22 cellular contexts compared by ENCODE assay signal in genomic region chr12:73067616-73068015, GRCh38.
DNase-seq lines count a peak whose midpoint lies in the region; ATAC-seq and TF ChIP-seq lines count a peak whose summit lies in the region.
"Had no signal": no experiment of that assay in that cellular context is flagged by ENCODE, and none has a peak within 500 bp of the region (broad histone marks: within the 10 kb centered on the region; RNA-seq: fewer than 3 reads in every experiment).

No MANE protein-coding gene starts in this region.

- no peak overlapping the region for H3K23ac ChIP-seq in neuronal stem cell (ENCODE audit: low read depth, low read length, poor library complexity)

- H3K4me1 ChIP-seq in esophagus muscularis mucosa: no peaks in the 10 kb centered on the region
- no peaks in the 10 kb centered on the region for H3K4me1 ChIP-seq in neuronal stem cell (ENCODE audit: control insufficient read depth in 2 of 2, insufficient read depth in 1 of 2, low read depth in 1 of 2, low read length in 2 of 2)
- H3K4me1 ChIP-seq: BE2C, BLaER1 had no signal

- H3K79me1 ChIP-seq in neuronal stem cell (ENCODE audit: low read depth, low read length): no peaks in the 10 kb centered on the region

- H2BK120ac ChIP-seq in neuronal stem cell (ENCODE audit: low read depth, low read length): no peak overlapping the region

- WGBS in esophagus muscularis mucosa: 95% methylated on average over 5 of the region's 5 CpGs
- WGBS in neuronal stem cell (ENCODE audit: extremely low coverage in 2 of 2, insufficient read length in 2 of 2, insufficient replicate concordance in 1 of 2), 2 donors: no CpG with 5 or more reads among the region's 5 CpGs

- no peak overlapping the region for H3K9ac ChIP-seq in neuronal stem cell (ENCODE audit: low read depth, low read length, poor library complexity)
- H3K9ac ChIP-seq: BLaER1 had no signal

- intact Hi-C loops in esophagus muscularis mucosa (cut with DNase I): no loop called here

- DNase-seq in esophagus muscularis mucosa (ENCODE audit: extremely low spot score) (peak; percentile 62), neuronal stem cell (ENCODE audit: low spot score) (no peak)
- no peak for DNase-seq in effector CD4-positive, alpha-beta T cell
- no peak for DNase-seq in stimulated activated CD4-positive, alpha-beta T cell treated with anti-CD3 and anti-CD28 coated beads, Interleukin-15, amount 100 ng/mL, for 24 hours
- DNase-seq: 8988T; ACHN; BE2C; C1 segment of cervical spinal cord; CD4-positive, alpha-beta memory T cell; CD4-positive, CD25-positive, alpha-beta regulatory T cell; CD8-positive, alpha-beta memory T cell; COR-L47; DMS 273 treated with DMSO at 0.1 percent for 48 hours; DMS153; DMS53; DMS79; DND-41; EL; GDM1 had no signal

- no peak overlapping the region for H3K4ac ChIP-seq in neuronal stem cell (ENCODE audit: low read length)

- no peak overlapping the region for H2AK5ac ChIP-seq in neuronal stem cell (ENCODE audit: low read depth, low read length)

- H3K27ac ChIP-seq in esophagus muscularis mucosa (replicated peaks in 1 of 4): no peak overlapping the region
- H3K27ac ChIP-seq in neuronal stem cell (replicated peaks; ENCODE audit: low read length): no peak overlapping the region
- H3K27ac ChIP-seq: BLaER1 had no signal

- no peaks in the 10 kb centered on the region for H3K27me3 ChIP-seq in esophagus muscularis mucosa
- H3K27me3 ChIP-seq in neuronal stem cell (ENCODE audit: control insufficient read depth in 3 of 3, insufficient read depth in 3 of 3, low read depth in 1 of 3, low read length in 3 of 3): no peaks in the 10 kb centered on the region
- H3K27me3 ChIP-seq: BE2C, BLaER1 had no signal

- H4K91ac ChIP-seq in neuronal stem cell (ENCODE audit: low read depth, low read length, poor library complexity): no peak overlapping the region

- H3K36me3 ChIP-seq in esophagus muscularis mucosa (no peaks in the 10 kb centered on the region), neuronal stem cell (replicated peaks in 1 of 2; ENCODE audit: control insufficient read depth in 2 of 2, insufficient read depth in 2 of 2, low read length in 2 of 2) (no peaks in the 10 kb centered on the region)
- H3K36me3 ChIP-seq: BE2C, BLaER1 had no signal

- no peak overlapping the region for H3K18ac ChIP-seq in neuronal stem cell (ENCODE audit: low read length)

- H2BK15ac ChIP-seq in neuronal stem cell (ENCODE audit: low read length): no peak overlapping the region

- no peak overlapping the region for H2BK12ac ChIP-seq in neuronal stem cell (ENCODE audit: low read length)

- no peak for ATAC-seq in GM21367 (IDR thresholded peaks at IDR 0.05; ENCODE audit: unreplicated experiment)
- ATAC-seq: GM12878 had no signal

- H3K9me3 ChIP-seq in esophagus muscularis mucosa (peaks cover 0 to 5% (median 1%) of the 10 kb centered on the region in 4 donors), neuronal stem cell (replicated peaks in 1 of 2; ENCODE audit: control insufficient read depth in 2 of 2, insufficient read depth in 1 of 2, low read depth in 1 of 2, low read length in 2 of 2) (peaks cover 4 to 5% of the 10 kb centered on the region in 2 donors)
- H3K9me3 ChIP-seq: BE2C, BLaER1 had no signal

- no peak overlapping the region for H4K8ac ChIP-seq in neuronal stem cell (ENCODE audit: low read depth, low read length)

- TF ChIP-seq CTCF in esophagus muscularis mucosa (IDR thresholded peaks at IDR 0.05): no peak

- H2AFZ ChIP-seq in neuronal stem cell (ENCODE audit: low read length): peak overlapping the region; percentile 15

- no peak overlapping the region for H2BK5ac ChIP-seq in neuronal stem cell (ENCODE audit: low read length)

- H3K14ac ChIP-seq in neuronal stem cell (ENCODE audit: low read length): no peak overlapping the region

- no peak for TF ChIP-seq POLR2A in esophagus muscularis mucosa (IDR thresholded peaks at IDR 0.05; ENCODE audit: low read depth)

- no peak for TF ChIP-seq EP300 in esophagus muscularis mucosa (IDR thresholded peaks at IDR 0.05)

- H3K4me2 ChIP-seq in neuronal stem cell (ENCODE audit: insufficient read depth, low read length, poor library complexity, severe bottlenecking): no peak overlapping the region
- H3K4me2 ChIP-seq: BLaER1 had no signal

- H3K4me3 ChIP-seq in esophagus muscularis mucosa (no peak overlapping the region), neuronal stem cell (ENCODE audit: low read length in 2 of 2) (no peak overlapping the region)
- H3K4me3 ChIP-seq: BLaER1, GM12878 had no signal
